In the genomic region with DNA sequence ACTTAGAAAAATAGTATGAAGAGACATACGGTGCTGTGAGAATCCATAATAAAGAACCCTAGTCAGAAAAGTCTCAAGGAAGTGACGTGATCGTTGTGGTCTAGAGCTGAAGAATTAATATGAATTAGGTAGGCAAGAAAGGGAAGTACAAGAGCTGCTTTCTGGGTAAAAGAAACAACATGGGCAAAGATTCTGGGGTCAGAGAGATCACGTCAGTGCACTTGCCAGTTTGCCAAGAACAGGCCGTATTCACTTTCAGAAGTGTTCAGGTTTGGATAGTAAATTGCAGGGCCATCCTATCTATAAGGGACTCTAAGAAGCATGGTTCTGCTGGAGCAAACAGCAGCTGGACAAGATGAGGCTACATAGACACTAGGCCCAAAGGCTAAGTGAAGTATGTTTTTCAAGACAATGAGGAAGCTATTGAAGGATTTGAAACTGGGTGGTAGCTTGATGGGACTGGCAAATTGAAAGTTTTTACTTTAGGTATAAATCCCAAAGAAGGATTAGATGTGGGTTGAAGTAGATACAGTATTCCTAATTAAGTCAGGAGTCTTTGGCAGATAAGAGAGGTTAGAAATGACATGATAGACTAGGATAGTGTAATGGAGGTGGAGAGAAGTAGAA, we compare ENCODE assay signal across 8 cellular contexts. TPM values are rescaled to one million over a fixed set of nuclear protein-coding genes. Genes with fewer than 3 reads are reported as not detected.
A peak's percentile ranks its signal among the peaks of the same experiment; 100 is the strongest.
DNase-seq lines count a peak whose midpoint lies in the region; ATAC-seq, FAIRE-seq and TF ChIP-seq lines count a peak whose summit lies in the region.

No MANE protein-coding gene starts in this region.

- peak overlapping the region; percentile 82 for H3K27ac Mint-ChIP-seq in activated CD8-positive, alpha-beta T cell treated with anti-CD3 and anti-CD28 coated beads, Interleukin-2, amount 10 ng/mL, durations not matched to agents 7 days and 5 days
- H3K27ac Mint-ChIP-seq in stimulated activated naive CD8-positive, alpha-beta T cell treated with anti-CD3 and anti-CD28 coated beads, Interleukin-15, Interleukin-2, amounts not matched to agents 100 ng/mL and 50 ng/mL, for 24 hours: peak overlapping the region; percentile 92

- no peak overlapping the region for H3K4me2 ChIP-seq in HepG2 (ENCODE audit: low read depth, low read length)

- no peak for ATAC-seq in HepG2
- ATAC-seq in HG03139 (IDR thresholded peaks at IDR 0.05; ENCODE audit: unreplicated experiment): peak; percentile 24
- no peak for ATAC-seq in activated CD8-positive, alpha-beta T cell treated with anti-CD3 and anti-CD28 coated beads, Interleukin-2, amount 10 ng/mL, durations not matched to agents 7 days and 5 days

- CTCF ChIA-PET in HepG2 (lab: Yijun Ruan, JAX; ENCODE audit: low intra/inter-chr PET ratio, low total read pairs): no interaction called here
- CTCF ChIA-PET in activated CD8-positive, alpha-beta T cell treated with anti-CD3 and anti-CD28 coated beads, Interleukin-2, amount 10 ng/mL, durations not matched to agents 7 days and 5 days (lab: Charles Lee): interaction anchor here (0.9 to 1.6 kb wide), 5 partner anchors 11 to 164 kb away, joined by 3 to 10 read pairs (median 5); no protein-coding TSS in a partner anchor

- H3K9me3 ChIP-seq in liver (ENCODE audit: control insufficient read depth in 4 of 4, low read length in 3 of 4): no peaks in the 10 kb centered on the region
- no peaks in the 10 kb centered on the region for H3K9me3 ChIP-seq in HepG2 (ENCODE audit: low read length)
- no peaks in the 10 kb centered on the region for H3K9me3 ChIP-seq in ovary

- in situ Hi-C loops in HepG2 (cut with HindIII; ENCODE audit: extremely low pct_ligation_motif_present, low pct_unique_long_range_greater_than_20kb): no loop called here

- no peak overlapping the region for H2AFZ ChIP-seq in HepG2 (ENCODE audit: low read length)

- H3K27ac ChIP-seq in liver (ENCODE audit: low read depth in 1 of 2, low read length in 2 of 2) (peak overlapping the region; percentile 53 to 54), HepG2 (ENCODE audit: extremely low read length, insufficient read depth, low read length) (no peak overlapping the region), ovary (no peak overlapping the region)

- H4K20me1 ChIP-seq in HepG2 (ENCODE audit: insufficient read depth, low read length): no peaks in the 10 kb centered on the region

- no peaks in the 10 kb centered on the region for H3K27me3 Mint-ChIP-seq in activated CD8-positive, alpha-beta T cell treated with anti-CD3 and anti-CD28 coated beads, Interleukin-2, amount 10 ng/mL, durations not matched to agents 7 days and 5 days (ENCODE audit: low read depth)
- H3K27me3 Mint-ChIP-seq in stimulated activated naive CD8-positive, alpha-beta T cell treated with anti-CD3 and anti-CD28 coated beads, Interleukin-15, Interleukin-2, amounts not matched to agents 100 ng/mL and 50 ng/mL, for 24 hours: no peaks in the 10 kb centered on the region

- FAIRE-seq in HepG2 (lab: Jason Lieb, UNC): no peak

- TF ChIP-seq CTCF in liver (IDR thresholded peaks at IDR 0.05; ENCODE audit: low read depth, low read length, missing input control) (no peak), HepG2 (CRISPR knock-in tag; IDR thresholded peaks at IDR 0.05) (no peak), ovary (IDR thresholded peaks at IDR 0.05) (no peak)

- peak overlapping the region; percentile 17 for H3K4me3 Mint-ChIP-seq in activated CD8-positive, alpha-beta T cell treated with anti-CD3 and anti-CD28 coated beads, Interleukin-2, amount 10 ng/mL, durations not matched to agents 7 days and 5 days
- H3K4me3 Mint-ChIP-seq in stimulated activated naive CD8-positive, alpha-beta T cell treated with anti-CD3 and anti-CD28 coated beads, Interleukin-15, Interleukin-2, amounts not matched to agents 100 ng/mL and 50 ng/mL, for 24 hours: peak overlapping the region; percentile 52

- H3K27me3 ChIP-seq in liver (ENCODE audit: control insufficient read depth in 4 of 4, insufficient read depth in 4 of 4, low read length in 3 of 4) (no peaks in the 10 kb centered on the region), HepG2 (ENCODE audit: control insufficient read depth in 1 of 2, insufficient read depth in 2 of 2, low read length in 2 of 2) (no peaks in the 10 kb centered on the region; a peak in 1 of 5 replicates), ovary (no peaks in the 10 kb centered on the region)

- H3K36me3 Mint-ChIP-seq in activated CD8-positive, alpha-beta T cell treated with anti-CD3 and anti-CD28 coated beads, Interleukin-2, amount 10 ng/mL, durations not matched to agents 7 days and 5 days (ENCODE audit: low read depth): peaks cover 22% of the 10 kb centered on the region
- peaks cover 8% of the 10 kb centered on the region for H3K36me3 Mint-ChIP-seq in stimulated activated naive CD8-positive, alpha-beta T cell treated with anti-CD3 and anti-CD28 coated beads, Interleukin-15, Interleukin-2, amounts not matched to agents 100 ng/mL and 50 ng/mL, for 24 hours (ENCODE audit: low read depth)

- H3K4me1 ChIP-seq in liver (ENCODE audit: control insufficient read depth in 4 of 4, insufficient read depth in 4 of 4, low read length in 3 of 4) (peaks cover 3 to 23% (median 6%) of the 10 kb centered on the region in 4 donors), HepG2 (ENCODE audit: insufficient read depth, low read length) (peaks cover 22% of the 10 kb centered on the region), ovary (ENCODE audit: insufficient read depth) (peaks cover 2% of the 10 kb centered on the region)

- TF ChIP-seq EP300 in HepG2 (IDR thresholded peaks at IDR 0.05; ENCODE audit: low read depth in 2 of 2, low read length in 2 of 2): no peak
- TF ChIP-seq EP300 in HepG2 (CRISPR knock-in tag; IDR thresholded peaks at IDR 0.05; ENCODE audit: borderline replicate concordance): no peak
- no peak for TF ChIP-seq EP300 in ovary (IDR thresholded peaks at IDR 0.05)

- H3K36me3 ChIP-seq in liver (ENCODE audit: control insufficient read depth in 4 of 4, insufficient read depth in 3 of 4, low read depth in 1 of 4, low read length in 3 of 4) (peaks cover 0 to 4% (median 0%) of the 10 kb centered on the region in 4 donors), HepG2 (replicated peaks in 1 of 2; ENCODE audit: control insufficient read depth in 1 of 2, insufficient read depth in 2 of 2, low read length in 2 of 2) (no peaks in the 10 kb centered on the region), ovary (no peaks in the 10 kb centered on the region)

- intact Hi-C loops in HepG2 (cut with micrococcal nuclease; ENCODE audit: unreplicated experiment): no loop called here
- intact Hi-C loops in ovary (cut with DNase I): no loop called here

- H3K4me1 Mint-ChIP-seq in activated CD8-positive, alpha-beta T cell treated with anti-CD3 and anti-CD28 coated beads, Interleukin-2, amount 10 ng/mL, durations not matched to agents 7 days and 5 days (ENCODE audit: low read depth): peaks cover 40% of the 10 kb centered on the region
- peaks cover 75% of the 10 kb centered on the region for H3K4me1 Mint-ChIP-seq in stimulated activated naive CD8-positive, alpha-beta T cell treated with anti-CD3 and anti-CD28 coated beads, Interleukin-15, Interleukin-2, amounts not matched to agents 100 ng/mL and 50 ng/mL, for 24 hours (ENCODE audit: low read depth)

- H3K79me2 ChIP-seq in HepG2 (ENCODE audit: insufficient read depth, low read length): peaks cover 12% of the 10 kb centered on the region

- no peak for TF ChIP-seq POLR2A in HepG2 (IDR thresholded peaks at IDR 0.05; ENCODE audit: insufficient read depth in 1 of 2, low read depth in 2 of 2, low read length in 2 of 2)
- no peak for TF ChIP-seq POLR2A in ovary (IDR thresholded peaks at IDR 0.05)

- WGBS in liver: 64% methylated on average over 5 of the region's 5 CpGs
- WGBS in HepG2 (ENCODE audit: low lambda C conversion rate): 96% methylated on average over 5 of the region's 5 CpGs
- WGBS in ovary, 3 donors: 79 to 93% (median 91%) methylated on average over 5 of the region's 5 CpGs

- TF ChIP-seq RAD21 in liver (IDR thresholded peaks at IDR 0.05): no peak
- TF ChIP-seq RAD21 in HepG2 (CRISPR knock-in tag; IDR thresholded peaks at IDR 0.05): no peak

- no peak for DNase-seq in HepG2 (ENCODE audit: low spot score)
- DNase-seq in activated CD8-positive, alpha-beta T cell treated with anti-CD3 and anti-CD28 coated beads, Interleukin-2, amount 10 ng/mL, durations not matched to agents 7 days and 5 days: peak; percentile 64
- no peak for DNase-seq in ovary
- no peak for DNase-seq in NCI-H2227 treated with DMSO at 0.1 percent for 48 hours (lab: John Stamatoyannopoulos, UW)
- no peak for DNase-seq in mesenteric fat pad (ENCODE audit: low spot score)

- H3K9ac ChIP-seq in liver (ENCODE audit: low read depth in 1 of 2, low read length in 2 of 2): no peak overlapping the region
- no peak overlapping the region for H3K9ac ChIP-seq in HepG2 (ENCODE audit: insufficient read depth, low read depth, low read length)

- no peaks in the 10 kb centered on the region for H3K9me3 Mint-ChIP-seq in activated CD8-positive, alpha-beta T cell treated with anti-CD3 and anti-CD28 coated beads, Interleukin-2, amount 10 ng/mL, durations not matched to agents 7 days and 5 days (ENCODE audit: insufficient read depth)
- H3K9me3 Mint-ChIP-seq in stimulated activated naive CD8-positive, alpha-beta T cell treated with anti-CD3 and anti-CD28 coated beads, Interleukin-15, Interleukin-2, amounts not matched to agents 100 ng/mL and 50 ng/mL, for 24 hours: no peaks in the 10 kb centered on the region

- BruUV-seq in HepG2 (replicated peaks; lab: Mats Ljungman, UMichigan): no TSS peak

- H3K4me3 ChIP-seq in liver (ENCODE audit: low read depth in 1 of 3, low read length in 3 of 3) (no peak overlapping the region), HepG2 (replicated peaks in 1 of 3; ENCODE audit: insufficient read depth in 1 of 3, low read depth in 2 of 3, low read length in 3 of 3) (no peak overlapping the region), ovary (no peak overlapping the region)

- POLR2A ChIA-PET in HepG2 (lab: Yijun Ruan, JAX): no interaction called here
- POLR2A ChIA-PET in activated CD8-positive, alpha-beta T cell treated with anti-CD3 and anti-CD28 coated beads, Interleukin-2, amount 10 ng/mL, durations not matched to agents 7 days and 5 days (lab: Charles Lee): interaction anchor here (0.7 to 1.3 kb wide), 5 partner anchors 9 to 104 kb away, joined by 3 to 7 read pairs (median 3); no protein-coding TSS in a partner anchor

RNA-seq across cellular contexts. Expression of a gene that starts 4.8 kb away (rescaled TPM):
- 10 to 100 TPM; 39.2 to 44.8 TPM for total RNA-seq in liver
- polyA plus RNA-seq in liver: 10 to 100 TPM in 1 of 2 donors, 1 to 10 TPM in 1; 5.1 to 11.6 TPM
- 55.9 and 79.7 TPM in 2 replicates for total RNA-seq in HepG2 (2016; rRNA removed; fragmentation: Illumina TruSeq; extraction: Trizol)
- 5.5 and 6.9 TPM in 2 replicates for total RNA-seq in HepG2 (2016; cell fraction: cytosol; rRNA removed; fragmentation: Illumina TruSeq; extraction: Trizol; ENCODE audit: low read depth)
- 55.3 and 76.6 TPM in 2 replicates for total RNA-seq in HepG2 (2016; cell fraction: insoluble cytoplasmic fraction; rRNA removed; fragmentation: Illumina TruSeq; extraction: Trizol)
- 12.8 and 15.2 TPM in 2 replicates for total RNA-seq in HepG2 (2016; cell fraction: membrane; rRNA removed; fragmentation: Illumina TruSeq; extraction: Trizol)
- total RNA-seq in HepG2 (2016; cell fraction: nucleus; rRNA removed; fragmentation: Illumina TruSeq; extraction: Trizol): 88.7 and 103 TPM in 2 replicates
- 22.8 and 23.0 TPM in 2 replicates for polyA plus RNA-seq in HepG2 (2011; rRNA removed)
- polyA plus RNA-seq in HepG2 (2011; cell fraction: cytosol; rRNA removed): 7.8 and 14.2 TPM in 2 replicates
- polyA plus RNA-seq in HepG2 (2011; cell fraction: nucleus; rRNA removed): 27.7 and 34.1 TPM in 2 replicates
- 24.4 and 27.4 TPM in 2 replicates for polyA plus RNA-seq in HepG2 (2012)
- polyA plus RNA-seq in HepG2 (2016; cell fraction: cytosol; fragmentation: Illumina TruSeq; extraction: Trizol; ENCODE audit: low read depth): 0.66 and 1.5 TPM in 2 replicates
- 39.8 and 41.3 TPM in 2 replicates for polyA plus RNA-seq in HepG2 (2016; cell fraction: insoluble cytoplasmic fraction; fragmentation: Illumina TruSeq; extraction: Trizol; ENCODE audit: low read depth)
- polyA plus RNA-seq in HepG2 (2016; cell fraction: membrane; fragmentation: Illumina TruSeq; extraction: Trizol; ENCODE audit: low read depth): 2.7 and 3.9 TPM in 2 replicates
- 89.5 and 95.7 TPM in 2 replicates for polyA plus RNA-seq in HepG2 (2016; cell fraction: nucleus; fragmentation: Illumina TruSeq; extraction: Trizol; ENCODE audit: insufficient read depth, low read depth)
- 9.2 and 12.2 TPM in 2 replicates for polyA minus RNA-seq in HepG2 (2011; rRNA and poly(A)+ RNA removed; ENCODE audit: low replicate concordance)
- 27.3 and 30.3 TPM in 2 replicates for polyA minus RNA-seq in HepG2 (2011; cell fraction: cytosol; rRNA and poly(A)+ RNA removed)
- polyA minus RNA-seq in HepG2 (2011; cell fraction: nucleus; rRNA and poly(A)+ RNA removed): 155 and 163 TPM in 2 replicates
- total RNA-seq in activated CD8-positive, alpha-beta T cell treated with anti-CD3 and anti-CD28 coated beads, Interleukin-2, amount 10 ng/mL, durations not matched to agents 7 days and 5 days: 10 to 100 TPM; 44.5 to 46.0 TPM
- 10 to 100 TPM; 35.4 to 75.8 (median 48.7) TPM for total RNA-seq in ovary
- polyA plus RNA-seq in ovary: 10 to 100 TPM; 19.6 to 25.2 TPM
- 62.2 TPM for total RNA-seq in mesenteric fat pad

Comparison
In these comparisons a context has a peak if more than half of its experiments do, and no peak if none do; other contexts are left out.
1. H3K27ac ChIP-seq: peak in liver (2 of 2); none in HepG2 (single experiment) and ovary (0 of 2).